Comparison of ENCODE assay signal across 9 cellular contexts in genomic region chr11:77410076-77410827, GRCh38.
A peak's percentile ranks its signal among the peaks of the same experiment; 100 is the strongest.
DNase-seq lines count a peak whose midpoint lies in the region; ATAC-seq and TF ChIP-seq lines count a peak whose summit lies in the region.
"Had no signal": no experiment of that assay in that cellular context is flagged by ENCODE, and none has a peak within 500 bp of the region (broad histone marks: within the 10 kb centered on the region; RNA-seq: fewer than 3 reads in every experiment).

No MANE protein-coding gene starts in this region.

- H3K9me3 Mint-ChIP-seq in CD8-positive, alpha-beta memory T cell = no peaks in the 10 kb centered on the region
- H3K9me3 Mint-ChIP-seq in HFFc6 (no peaks in the 10 kb centered on the region), nephron progenitor cell (no peaks in the 10 kb centered on the region)

- TF ChIP-seq CTCF in HFFc6 (IDR thresholded peaks at IDR 0.05) = no peak
- TF ChIP-seq CTCF in astrocyte of the spinal cord (IDR thresholded peaks at IDR 0.05; ENCODE audit: low read depth, low read length) = no peak
- TF ChIP-seq CTCF in nephron progenitor cell (IDR thresholded peaks at IDR 0.05) = no peak

- H3K27me3 ChIP-seq in CD8-positive, alpha-beta memory T cell (ENCODE audit: insufficient read depth, low read length, poor library complexity, severe bottlenecking) = no peaks in the 10 kb centered on the region

- peak overlapping the region in 5 of 8 donors; percentile 18 to 89 (median 84) for H3K27ac Mint-ChIP-seq in CD8-positive, alpha-beta memory T cell
- H3K27ac Mint-ChIP-seq in HFFc6 (peak overlapping the region; percentile 15), nephron progenitor cell (peak overlapping the region; percentile 72)

- H3K4me1 Mint-ChIP-seq in CD8-positive, alpha-beta memory T cell = peaks cover 26 to 46% (median 42%) of the 10 kb centered on the region in 3 donors
- H3K4me1 Mint-ChIP-seq in HFFc6 (ENCODE audit: low read depth) (peaks cover 26% of the 10 kb centered on the region), nephron progenitor cell (peaks cover 36% of the 10 kb centered on the region)

- CTCF ChIA-PET in CD8-positive, alpha-beta memory T cell (lab: Charles Lee) = no interaction called here

- no peak overlapping the region for H3K27ac ChIP-seq in CD8-positive, alpha-beta memory T cell (ENCODE audit: low read depth, low read length)

- no peaks in the 10 kb centered on the region for H3K27me3 Mint-ChIP-seq in CD8-positive, alpha-beta memory T cell
- H3K27me3 Mint-ChIP-seq in HFFc6 (ENCODE audit: insufficient read depth) (peaks cover 3% of the 10 kb centered on the region), nephron progenitor cell (ENCODE audit: low read depth, poor library complexity) (peaks cover 6% of the 10 kb centered on the region)

- H3K9me3 ChIP-seq in CD8-positive, alpha-beta memory T cell (ENCODE audit: low read length) = no peaks in the 10 kb centered on the region

- no peaks in the 10 kb centered on the region for H3K36me3 ChIP-seq in CD8-positive, alpha-beta memory T cell (ENCODE audit: insufficient read depth, low read length)

- no peak overlapping the region for H3K4me3 ChIP-seq in CD8-positive, alpha-beta memory T cell (ENCODE audit: low read length)
- peak overlapping the region; percentile 76 for H3K4me3 ChIP-seq in astrocyte of the spinal cord (ENCODE audit: low read depth, low read length)

- H3K4me3 Mint-ChIP-seq in CD8-positive, alpha-beta memory T cell = peak overlapping the region; percentile 16 to 95 (median 92)
- peak overlapping the region; percentile 89 for H3K4me3 Mint-ChIP-seq in HFFc6
- H3K4me3 Mint-ChIP-seq in nephron progenitor cell = peak overlapping the region; percentile 83

- H3K36me3 Mint-ChIP-seq in CD8-positive, alpha-beta memory T cell = peaks cover 0 to 2% (median 0%) of the 10 kb centered on the region in 3 donors
- H3K36me3 Mint-ChIP-seq in HFFc6 (ENCODE audit: low read depth) (peaks cover 5% of the 10 kb centered on the region; the same call in 1 of the 2 replicates), nephron progenitor cell (ENCODE audit: low read depth) (no peaks in the 10 kb centered on the region)

- ATAC-seq in HG03571 (IDR thresholded peaks at IDR 0.05; ENCODE audit: unreplicated experiment) = no peak
- no peak for ATAC-seq in GM19351 (IDR thresholded peaks at IDR 0.05; ENCODE audit: unreplicated experiment)

- in situ Hi-C loops in astrocyte of the spinal cord (cut with HindIII; ENCODE audit: low sequenced_read_pairs) = no loop called here

- DNase-seq in CD8-positive, alpha-beta memory T cell = no peak
- no peak for DNase-seq in HFFc6
- no peak for DNase-seq in astrocyte of the spinal cord (ENCODE audit: low read depth, low spot score)
- no peak for DNase-seq in nephron progenitor cell
- no peak for DNase-seq in effector CD4-positive, alpha-beta T cell
- DNase-seq in GM19240 (ENCODE audit: insufficient read length, low spot score) = no peak
- DNase-seq: NCI-H1930 had no signal

- peaks cover 33% of the 10 kb centered on the region for H3K4me1 ChIP-seq in CD8-positive, alpha-beta memory T cell (ENCODE audit: insufficient read depth, low read length)

- POLR2A ChIA-PET in CD8-positive, alpha-beta memory T cell (lab: Charles Lee) = no interaction called here

Comparison
In these comparisons a context has a peak if more than half of its experiments do, and no peak if none do; other contexts are left out.
1. H3K27ac Mint-ChIP-seq: peak in every context shown above with its lines; median percentile 84 in CD8-positive, alpha-beta memory T cell; 72 in nephron progenitor cell; 15 in HFFc6.